8 cellular contexts compared by ENCODE assay signal in genomic region chr17:29585080-29585751, GRCh38. TPM values are rescaled to one million over a fixed set of nuclear protein-coding genes. Genes with fewer than 3 reads are reported as not detected.
DNase-seq lines count a peak whose midpoint lies in the region; ATAC-seq and TF ChIP-seq lines count a peak whose summit lies in the region.

No MANE protein-coding gene starts in this region.

- TF ChIP-seq CTCF in GM13976 (IDR thresholded peaks at IDR 0.05; ENCODE audit: borderline replicate concordance, control extremely low read depth, extremely low read depth, insufficient read depth, missing control alignments): peak; percentile 47
- peak; percentile 34 for TF ChIP-seq CTCF in fibroblast of the aortic adventitia (IDR thresholded peaks at IDR 0.05; ENCODE audit: insufficient read depth, low read length)

- H3K4me1 Mint-ChIP-seq in activated CD4-positive, alpha-beta memory T cell treated with anti-CD3 and anti-CD28 coated beads for 36 hours (ENCODE audit: low read depth): peaks cover 48% of the 10 kb centered on the region

- DNase-seq in GM13976 (ENCODE audit: low spot score): no peak
- peak; percentile 42 for DNase-seq in activated CD4-positive, alpha-beta memory T cell treated with anti-CD3 and anti-CD28 coated beads for 36 hours
- DNase-seq in fibroblast of the aortic adventitia (ENCODE audit: low read depth): no peak
- DNase-seq in stimulated activated naive CD4-positive, alpha-beta T cell (lab: John Stamatoyannopoulos, UW): peak in 4 of 6 experiments; percentile 11 to 14 (median 12)
- no peak for DNase-seq in NCI-H526 (lab: John Stamatoyannopoulos, UW)
- no peak for DNase-seq in MG63
- no peak for DNase-seq in LoVo (ENCODE audit: low spot score)

- H3K9me3 ChIP-seq in MG63: no peaks in the 10 kb centered on the region

- CTCF ChIA-PET in activated CD4-positive, alpha-beta memory T cell treated with anti-CD3 and anti-CD28 coated beads for 36 hours (lab: Charles Lee): interaction anchor here (0.7 to 2.0 kb wide), 4 partner anchors 12 to 215 kb away, joined by 3 to 11 read pairs (median 6); no protein-coding TSS in a partner anchor

- no peak for ATAC-seq in HG02884 (IDR thresholded peaks at IDR 0.05; ENCODE audit: unreplicated experiment)

- POLR2A ChIA-PET in activated CD4-positive, alpha-beta memory T cell treated with anti-CD3 and anti-CD28 coated beads for 36 hours (lab: Charles Lee): interaction anchor here (0.7 to 4.1 kb wide), 2 partner anchors 8 to 17 kb away, joined by 3 to 21 read pairs; partner anchors contain the start of genes ABHD15 and TP53I13

- H3K36me3 ChIP-seq in MG63: peaks cover 39% of the 10 kb centered on the region

- intact Hi-C loops in activated CD4-positive, alpha-beta memory T cell treated with anti-CD3 and anti-CD28 coated beads for 36 hours (cut with micrococcal nuclease): loop anchor here (10.0 kb wide), 1 partner anchor 350 kb away; the partner anchor contains the start of gene SSH2

- H3K4me3 ChIP-seq in fibroblast of the aortic adventitia (ENCODE audit: low read depth, low read length): no peak overlapping the region
- no peak overlapping the region for H3K4me3 ChIP-seq in MG63

- H3K4me3 Mint-ChIP-seq in activated CD4-positive, alpha-beta memory T cell treated with anti-CD3 and anti-CD28 coated beads for 36 hours: peak overlapping the region; percentile 26

- H3K9me3 Mint-ChIP-seq in activated CD4-positive, alpha-beta memory T cell treated with anti-CD3 and anti-CD28 coated beads for 36 hours: no peaks in the 10 kb centered on the region

- peaks cover 9% of the 10 kb centered on the region for H3K36me3 Mint-ChIP-seq in activated CD4-positive, alpha-beta memory T cell treated with anti-CD3 and anti-CD28 coated beads for 36 hours

- in situ Hi-C loops in GM13976 (cut with MboI; ENCODE audit: low sequenced_read_pairs, unreplicated experiment): no loop called here

- H3K27ac Mint-ChIP-seq in activated CD4-positive, alpha-beta memory T cell treated with anti-CD3 and anti-CD28 coated beads for 36 hours: peak overlapping the region; percentile 77

- H3K27me3 Mint-ChIP-seq in activated CD4-positive, alpha-beta memory T cell treated with anti-CD3 and anti-CD28 coated beads for 36 hours: no peaks in the 10 kb centered on the region

- H3K27me3 ChIP-seq in MG63: no peaks in the 10 kb centered on the region

RNA-seq across cellular contexts. Expression of gene GIT1, which starts 4.2 kb away (rescaled TPM):
- 10 to 100 TPM; 51.3 to 54.4 TPM for total RNA-seq in activated CD4-positive, alpha-beta memory T cell treated with anti-CD3 and anti-CD28 coated beads for 36 hours
- total RNA-seq in fibroblast of the aortic adventitia (ENCODE audit: low replicate concordance): 22.0 and 38.6 TPM in 2 replicates
- 17.1 and 36.4 TPM in 2 replicates for total RNA-seq in MG63 (2014; rRNA removed; shearing (Covaris generic); ENCODE audit: low replicate concordance)

RNA-seq across cellular contexts. Expression of gene ANKRD13B, which starts 7.7 kb away (rescaled TPM):
- 10 to 100 TPM; 14.1 to 15.1 TPM for total RNA-seq in activated CD4-positive, alpha-beta memory T cell treated with anti-CD3 and anti-CD28 coated beads for 36 hours
- total RNA-seq in fibroblast of the aortic adventitia (ENCODE audit: low replicate concordance): 7.4 and 14.0 TPM in 2 replicates
- total RNA-seq in MG63 (2014; rRNA removed; shearing (Covaris generic); ENCODE audit: low replicate concordance): 12.1 and 15.7 TPM in 2 replicates

RNA-seq across cellular contexts. Expression of gene TP53I13, which starts 16.7 kb away (rescaled TPM):
- 10 to 100 TPM; 54.2 to 55.3 TPM for total RNA-seq in activated CD4-positive, alpha-beta memory T cell treated with anti-CD3 and anti-CD28 coated beads for 36 hours
- total RNA-seq in fibroblast of the aortic adventitia (ENCODE audit: low replicate concordance): 24.9 and 41.8 TPM in 2 replicates
- 28.6 and 48.8 TPM in 2 replicates for total RNA-seq in MG63 (2014; rRNA removed; shearing (Covaris generic); ENCODE audit: low replicate concordance)

RNA-seq across cellular contexts. Expression of gene ABHD15, which starts 18.4 kb away (rescaled TPM):
- 1 to 10 TPM; 8.9 to 9.8 TPM for total RNA-seq in activated CD4-positive, alpha-beta memory T cell treated with anti-CD3 and anti-CD28 coated beads for 36 hours
- total RNA-seq in fibroblast of the aortic adventitia (ENCODE audit: low replicate concordance): 5.5 and 15.3 TPM in 2 replicates
- total RNA-seq in MG63 (2014; rRNA removed; shearing (Covaris generic); ENCODE audit: low replicate concordance): 7.8 and 8.9 TPM in 2 replicates

RNA-seq across cellular contexts. Expression of gene CORO6, which starts 37.5 kb away (rescaled TPM):
- 10 to 100 TPM; 21.3 to 22.1 TPM for total RNA-seq in activated CD4-positive, alpha-beta memory T cell treated with anti-CD3 and anti-CD28 coated beads for 36 hours
- total RNA-seq in fibroblast of the aortic adventitia (ENCODE audit: low replicate concordance): 5.5 and 8.3 TPM in 2 replicates
- 1.2 TPM in 1 of 2 replicates, not detected in the other for total RNA-seq in MG63 (2014; rRNA removed; shearing (Covaris generic); ENCODE audit: low replicate concordance)

Comparison
In these comparisons a context has a peak if more than half of its experiments do, and no peak if none do; other contexts are left out.
1. DNase-seq: peak in activated CD4-positive, alpha-beta memory T cell treated with anti-CD3 and anti-CD28 coated beads for 36 hours (single experiment) and stimulated activated naive CD4-positive, alpha-beta T cell (4 of 6); none in GM13976 (single experiment), fibroblast of the aortic adventitia (single experiment), NCI-H526 (0 of 2), MG63 (single experiment) and LoVo (single experiment).